In the genomic region with DNA sequence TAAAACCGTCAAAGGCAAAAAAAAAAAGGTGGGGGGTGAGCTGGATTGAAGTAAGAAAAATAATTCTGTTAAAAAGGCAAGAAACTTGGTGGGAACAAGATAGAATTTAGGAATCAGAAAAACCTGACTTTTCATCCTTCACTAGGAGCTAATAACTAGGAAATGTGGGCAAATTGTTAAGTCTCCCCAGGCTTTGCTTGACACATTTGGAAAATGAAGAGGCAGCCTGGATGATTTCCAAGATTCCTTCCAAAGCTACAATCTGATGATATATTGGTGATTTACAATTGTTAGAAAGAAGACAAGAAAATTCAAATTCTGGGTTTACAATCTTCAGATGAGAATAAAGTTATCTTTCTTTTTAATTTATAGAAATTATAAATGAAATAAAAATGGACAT, we compare ENCODE assay signal across 24 cellular contexts.
"Had no signal": no experiment of that assay in that cellular context is flagged by ENCODE, and none has a peak within 500 bp of the region (broad histone marks: within the 10 kb centered on the region; RNA-seq: fewer than 3 reads in every experiment).

No MANE protein-coding gene starts in this region.

- H3K27ac Mint-ChIP-seq: naive B cell; naive thymus-derived CD8-positive, alpha-beta T cell; nephron; stimulated activated effector memory CD8-positive, alpha-beta T cell treated with anti-CD3 and anti-CD28 coated beads, Interleukin-12 subunit alpha, Interleukin-12 subunit beta, amount 100 ng/mL, for 72 hours; stimulated activated naive B cell treated with anti-CD40 and anti-IgM and Interleukin-4, amounts not matched to agents 10 μg/mL and 1 μg/mL and 100 μg/mL, for 72 hours; stimulated activated naive CD8-positive, alpha-beta T cell treated with anti-CD3 and anti-CD28 coated beads, Interleukin-15, amount 100 ng/mL, for 72 hours; type B pancreatic cell had no signal

- H3K4me3 Mint-ChIP-seq: naive B cell; naive thymus-derived CD8-positive, alpha-beta T cell; nephron; neural crest cell; stimulated activated effector memory CD8-positive, alpha-beta T cell treated with anti-CD3 and anti-CD28 coated beads, Interleukin-12 subunit alpha, Interleukin-12 subunit beta, amount 100 ng/mL, for 72 hours; stimulated activated naive B cell treated with anti-CD40 and anti-IgM and Interleukin-4, amounts not matched to agents 10 μg/mL and 1 μg/mL and 100 μg/mL, for 72 hours; stimulated activated naive CD8-positive, alpha-beta T cell treated with anti-CD3 and anti-CD28 coated beads, Interleukin-15, amount 100 ng/mL, for 72 hours; type B pancreatic cell had no signal

- H3K4me1 Mint-ChIP-seq: naive B cell; naive thymus-derived CD8-positive, alpha-beta T cell; nephron; stimulated activated effector memory CD8-positive, alpha-beta T cell treated with anti-CD3 and anti-CD28 coated beads, Interleukin-12 subunit alpha, Interleukin-12 subunit beta, amount 100 ng/mL, for 72 hours; stimulated activated naive B cell treated with anti-CD40 and anti-IgM and Interleukin-4, amounts not matched to agents 10 μg/mL and 1 μg/mL and 100 μg/mL, for 72 hours; stimulated activated naive CD8-positive, alpha-beta T cell treated with anti-CD3 and anti-CD28 coated beads, Interleukin-15, amount 100 ng/mL, for 72 hours had no signal

- H3K36me3 Mint-ChIP-seq: naive B cell; naive thymus-derived CD8-positive, alpha-beta T cell; stimulated activated effector memory CD8-positive, alpha-beta T cell treated with anti-CD3 and anti-CD28 coated beads, Interleukin-12 subunit alpha, Interleukin-12 subunit beta, amount 100 ng/mL, for 72 hours; stimulated activated naive B cell treated with anti-CD40 and anti-IgM and Interleukin-4, amounts not matched to agents 10 μg/mL and 1 μg/mL and 100 μg/mL, for 72 hours; type B pancreatic cell had no signal

- H3K9me3 Mint-ChIP-seq: nephron; stimulated activated naive CD8-positive, alpha-beta T cell treated with anti-CD3 and anti-CD28 coated beads, Interleukin-15, amount 100 ng/mL, for 72 hours; type B pancreatic cell had no signal

- DNase-seq: naive B cell; naive thymus-derived CD8-positive, alpha-beta T cell; pancreas; right cardiac atrium; right lobe of liver; sigmoid colon; small intestine; stimulated activated CD4-positive, alpha-beta T cell treated with anti-CD3 and anti-CD28 coated beads, Interleukin-15, amount 100 ng/mL, for 24 hours; stimulated activated CD4-positive, alpha-beta T cell treated with anti-CD3 and anti-CD28 coated beads, Interleukin-2, amount 100 ng/mL, for 24 hours; stimulated activated CD4-positive, alpha-beta T cell treated with anti-CD3 and anti-CD28 coated beads, Interleukin-2, amount 100 ng/mL, for 48 hours; stimulated activated CD4-positive, alpha-beta T cell treated with anti-CD3 and anti-CD28 coated beads, Interleukin-4, amount 100 ng/mL, for 24 hours; stimulated activated naive B cell treated with anti-CD40 and anti-IgM and Interleukin-4, amounts not matched to agents 10 μg/mL and 1 μg/mL and 100 μg/mL, for 72 hours; stimulated activated naive CD4-positive, alpha-beta T cell treated with Interleukin-2 at 50 U/mL for 16 hours; stimulated activated naive CD8-positive, alpha-beta T cell treated with anti-CD3 and anti-CD28 coated beads, Interleukin-15, amount 100 ng/mL, for 72 hours; substantia nigra; testis; tibial artery; transverse colon; upper lobe of right lung; uterus had no signal

- ATAC-seq: naive thymus-derived CD8-positive, alpha-beta T cell; pancreas; right cardiac atrium; right lobe of liver; stimulated activated effector memory CD8-positive, alpha-beta T cell treated with anti-CD3 and anti-CD28 coated beads, Interleukin-12 subunit alpha, Interleukin-12 subunit beta, amount 100 ng/mL, for 72 hours; stimulated activated naive B cell treated with anti-CD40 and anti-IgM and Interleukin-4, amounts not matched to agents 10 μg/mL and 1 μg/mL and 100 μg/mL, for 72 hours; stimulated activated naive CD8-positive, alpha-beta T cell treated with anti-CD3 and anti-CD28 coated beads, Interleukin-15, amount 100 ng/mL, for 72 hours; upper lobe of right lung had no signal

- H3K27me3 Mint-ChIP-seq: naive B cell; naive thymus-derived CD8-positive, alpha-beta T cell; stimulated activated naive B cell treated with anti-CD40 and anti-IgM and Interleukin-4, amounts not matched to agents 10 μg/mL and 1 μg/mL and 100 μg/mL, for 72 hours; stimulated activated naive CD8-positive, alpha-beta T cell treated with anti-CD3 and anti-CD28 coated beads, Interleukin-15, amount 100 ng/mL, for 72 hours had no signal
